20 cellular contexts compared by ENCODE assay signal in genomic region chr5:983238-983524, GRCh38. TPM values are rescaled to one million over a fixed set of nuclear protein-coding genes. Genes with fewer than 3 reads are reported as not detected.
"Had no signal": no experiment of that assay in that cellular context is flagged by ENCODE, and none has a peak within 500 bp of the region (broad histone marks: within the 10 kb centered on the region; RNA-seq: fewer than 3 reads in every experiment).

No MANE protein-coding gene starts in this region.

- DNase-seq: activated CD4-positive, CD25-positive, alpha-beta regulatory T cell; activated gamma-delta T cell; amygdala; cortex of kidney; effector CD8-positive, alpha-beta T cell; esophagus squamous epithelium; hypothalamus; lower lobe of right lung; midbrain; stimulated activated CD4-positive, alpha-beta T cell treated with anti-CD3 and anti-CD28 coated beads, Interleukin-4, amount 100 ng/mL, for 24 hours; stimulated activated naive CD4-positive, alpha-beta T cell treated with Interleukin-2 at 50 U/mL for 16 hours; SW 1271 had no signal

- H3K4me3 Mint-ChIP-seq: activated naive CD8-positive, alpha-beta T cell; central memory CD8-positive, alpha-beta T cell had no signal

- FAIRE-seq: endothelial cell of umbilical vein had no signal

- H3K4me3 ChIP-seq: esophagus squamous epithelium, lower lobe of right lung, SJSA1, skin epidermis, suprapubic skin had no signal

- H3K9me3 ChIP-seq: lower lobe of right lung, suprapubic skin had no signal

- H3K27ac ChIP-seq: lower lobe of right lung, SJSA1, suprapubic skin had no signal

- H3K36me3 ChIP-seq: esophagus squamous epithelium, lower lobe of right lung, SJSA1, suprapubic skin had no signal

- H3K27me3 ChIP-seq: suprapubic skin had no signal

- H3K4me1 Mint-ChIP-seq: central memory CD8-positive, alpha-beta T cell had no signal

- H3K27ac Mint-ChIP-seq: activated naive CD8-positive, alpha-beta T cell had no signal

- H3K4me1 ChIP-seq: SJSA1 had no signal

RNA-seq across cellular contexts. Expression of gene NKD2, which starts 25.4 kb away (rescaled TPM):
- total RNA-seq: endothelial cell of umbilical vein, myocyte, osteocyte had no signal
